ENCODE assay signal across 1 cellular context in the genomic region with DNA sequence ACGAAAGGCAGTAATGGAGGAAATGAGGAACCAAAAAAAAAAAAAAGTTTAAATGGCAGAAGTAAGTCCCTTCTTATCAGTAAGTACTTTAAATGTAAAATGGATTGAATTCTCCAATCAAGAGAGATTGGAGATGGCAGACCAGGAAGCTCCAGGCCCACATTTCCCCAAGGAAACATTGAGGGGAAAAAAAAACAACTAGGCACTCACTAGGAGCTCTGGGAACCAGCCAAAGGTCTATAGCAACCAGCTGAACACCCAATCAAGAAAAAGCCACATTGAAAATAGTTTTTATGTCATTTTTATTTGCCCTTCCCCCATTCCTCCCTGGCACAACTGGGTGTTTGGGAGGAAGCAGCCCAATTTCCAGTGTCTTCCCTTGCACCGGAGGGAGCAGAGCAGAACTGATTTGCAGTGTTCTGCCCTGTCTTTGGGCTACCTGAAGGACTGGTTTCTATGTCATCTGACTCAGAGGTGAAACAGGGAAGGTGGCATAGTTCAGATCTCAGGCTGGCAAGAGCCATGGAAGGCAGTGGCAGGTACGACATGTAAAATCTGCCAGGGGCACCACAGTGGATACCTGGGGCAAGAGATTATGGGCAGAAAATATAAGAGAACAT.
TF ChIP-seq lines count a peak whose summit lies in the region.

No MANE protein-coding gene starts in this region.

TF ChIP-seq in HepG2, 621 proteins besides CTCF, POLR2A, EP300 and RAD21 (continued from another document):
- TF ChIP-seq, protein P1, sequence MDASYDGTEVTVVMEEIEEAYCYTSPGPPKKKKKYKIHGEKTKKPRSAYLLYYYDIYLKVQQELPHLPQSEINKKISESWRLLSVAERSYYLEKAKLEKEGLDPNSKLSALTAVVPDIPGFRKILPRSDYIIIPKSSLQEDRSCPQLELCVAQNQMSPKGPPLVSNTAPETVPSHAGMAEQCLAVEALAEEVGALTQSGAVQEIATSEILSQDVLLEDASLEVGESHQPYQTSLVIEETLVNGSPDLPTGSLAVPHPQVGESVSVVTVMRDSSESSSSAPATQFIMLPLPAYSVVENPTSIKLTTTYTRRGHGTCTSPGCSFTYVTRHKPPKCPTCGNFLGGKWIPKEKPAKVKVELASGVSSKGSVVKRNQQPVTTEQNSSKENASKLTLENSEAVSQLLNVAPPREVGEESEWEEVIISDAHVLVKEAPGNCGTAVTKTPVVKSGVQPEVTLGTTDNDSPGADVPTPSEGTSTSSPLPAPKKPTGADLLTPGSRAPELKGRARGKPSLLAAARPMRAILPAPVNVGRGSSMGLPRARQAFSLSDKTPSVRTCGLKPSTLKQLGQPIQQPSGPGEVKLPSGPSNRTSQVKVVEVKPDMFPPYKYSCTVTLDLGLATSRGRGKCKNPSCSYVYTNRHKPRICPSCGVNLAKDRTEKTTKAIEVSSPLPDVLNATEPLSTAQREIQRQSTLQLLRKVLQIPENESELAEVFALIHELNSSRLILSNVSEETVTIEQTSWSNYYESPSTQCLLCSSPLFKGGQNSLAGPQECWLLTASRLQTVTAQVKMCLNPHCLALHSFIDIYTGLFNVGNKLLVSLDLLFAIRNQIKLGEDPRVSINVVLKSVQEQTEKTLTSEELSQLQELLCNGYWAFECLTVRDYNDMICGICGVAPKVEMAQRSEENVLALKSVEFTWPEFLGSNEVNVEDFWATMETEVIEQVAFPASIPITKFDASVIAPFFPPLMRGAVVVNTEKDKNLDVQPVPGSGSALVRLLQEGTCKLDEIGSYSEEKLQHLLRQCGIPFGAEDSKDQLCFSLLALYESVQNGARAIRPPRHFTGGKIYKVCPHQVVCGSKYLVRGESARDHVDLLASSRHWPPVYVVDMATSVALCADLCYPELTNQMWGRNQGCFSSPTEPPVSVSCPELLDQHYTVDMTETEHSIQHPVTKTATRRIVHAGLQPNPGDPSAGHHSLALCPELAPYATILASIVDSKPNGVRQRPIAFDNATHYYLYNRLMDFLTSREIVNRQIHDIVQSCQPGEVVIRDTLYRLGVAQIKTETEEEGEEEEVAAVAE (CRISPR knock-in tag; IDR thresholded peaks at IDR 0.05; ENCODE audit: borderline replicate concordance) = no peak
- TF ChIP-seq ZNF205 (CRISPR knock-in tag; IDR thresholded peaks at IDR 0.05) (no peak), AGO1 (IDR thresholded peaks at IDR 0.05; ENCODE audit: low read depth, low read length, poor library complexity, severe bottlenecking) (no peak), ZNF30 (CRISPR knock-in tag; IDR thresholded peaks at IDR 0.05) (no peak), ELF1 (CRISPR knock-in tag; IDR thresholded peaks at IDR 0.05) (no peak), ZNF101 (CRISPR knock-in tag; IDR thresholded peaks at IDR 0.05; ENCODE audit: borderline replicate concordance, low read depth) (no peak)
- TF ChIP-seq, protein P2, sequence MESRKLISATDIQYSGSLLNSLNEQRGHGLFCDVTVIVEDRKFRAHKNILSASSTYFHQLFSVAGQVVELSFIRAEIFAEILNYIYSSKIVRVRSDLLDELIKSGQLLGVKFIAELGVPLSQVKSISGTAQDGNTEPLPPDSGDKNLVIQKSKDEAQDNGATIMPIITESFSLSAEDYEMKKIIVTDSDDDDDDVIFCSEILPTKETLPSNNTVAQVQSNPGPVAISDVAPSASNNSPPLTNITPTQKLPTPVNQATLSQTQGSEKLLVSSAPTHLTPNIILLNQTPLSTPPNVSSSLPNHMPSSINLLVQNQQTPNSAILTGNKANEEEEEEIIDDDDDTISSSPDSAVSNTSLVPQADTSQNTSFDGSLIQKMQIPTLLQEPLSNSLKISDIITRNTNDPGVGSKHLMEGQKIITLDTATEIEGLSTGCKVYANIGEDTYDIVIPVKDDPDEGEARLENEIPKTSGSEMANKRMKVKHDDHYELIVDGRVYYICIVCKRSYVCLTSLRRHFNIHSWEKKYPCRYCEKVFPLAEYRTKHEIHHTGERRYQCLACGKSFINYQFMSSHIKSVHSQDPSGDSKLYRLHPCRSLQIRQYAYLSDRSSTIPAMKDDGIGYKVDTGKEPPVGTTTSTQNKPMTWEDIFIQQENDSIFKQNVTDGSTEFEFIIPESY (CRISPR knock-in tag; IDR thresholded peaks at IDR 0.05) = no peak
- TF ChIP-seq, protein P3, sequence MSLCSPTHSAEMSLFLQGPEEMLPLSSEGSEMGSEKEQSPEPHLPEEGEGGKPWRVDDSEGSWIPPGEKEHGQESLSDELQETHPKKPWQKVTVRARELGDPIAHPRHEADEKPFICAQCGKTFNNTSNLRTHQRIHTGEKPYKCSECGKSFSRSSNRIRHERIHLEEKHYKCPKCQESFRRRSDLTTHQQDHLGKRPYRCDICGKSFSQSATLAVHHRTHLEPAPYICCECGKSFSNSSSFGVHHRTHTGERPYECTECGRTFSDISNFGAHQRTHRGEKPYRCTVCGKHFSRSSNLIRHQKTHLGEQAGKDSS (CRISPR knock-in tag; IDR thresholded peaks at IDR 0.05; ENCODE audit: borderline replicate concordance, low read depth) = no peak
